Comparison of ENCODE assay signal across 14 cellular contexts in the genomic region with DNA sequence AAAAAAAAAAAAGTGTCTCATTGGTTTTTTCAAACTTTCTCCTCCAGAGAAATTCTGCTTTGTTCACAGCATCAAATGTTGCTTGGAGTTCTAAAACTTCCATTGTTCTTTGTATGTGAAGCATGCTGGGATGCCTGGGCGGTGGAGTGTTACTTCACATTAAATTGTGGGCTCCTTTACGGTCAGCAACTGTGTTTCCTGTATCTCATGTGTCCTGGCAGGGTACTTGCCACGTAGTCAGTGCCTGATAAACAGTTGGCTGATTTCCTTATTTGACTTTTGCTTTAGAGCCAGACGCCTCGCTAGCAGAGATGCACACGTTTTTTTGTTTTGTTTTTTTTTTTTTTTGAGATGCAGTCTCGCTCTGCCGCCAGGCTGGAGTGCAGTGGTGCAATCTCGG.
"Had no signal": no experiment of that assay in that cellular context is flagged by ENCODE, and none has a peak within 500 bp of the region (broad histone marks: within the 10 kb centered on the region; RNA-seq: fewer than 3 reads in every experiment).

No MANE protein-coding gene starts in this region.

- H3K27ac ChIP-seq: dorsolateral prefrontal cortex, esophagus muscularis mucosa, hepatocyte, parathyroid adenoma, prostate gland, right lobe of liver, testis, tibial nerve, upper lobe of right lung, vagina had no signal

- H3K4me3 ChIP-seq: dorsolateral prefrontal cortex, esophagus muscularis mucosa, hepatocyte, prostate gland, right lobe of liver, testis, tibial nerve, upper lobe of right lung, vagina had no signal

- H3K4me2 ChIP-seq: hepatocyte had no signal

- H3K4me1 ChIP-seq: esophagus muscularis mucosa, parathyroid adenoma, prostate gland, right lobe of liver, testis, tibial nerve, upper lobe of right lung, vagina had no signal

- DNase-seq: cortex of kidney; effector CD8-positive, alpha-beta T cell; kidney; left colon; upper lobe of right lung had no signal

- H3K9me3 ChIP-seq: esophagus muscularis mucosa, prostate gland, right lobe of liver, testis, tibial nerve, upper lobe of right lung, vagina had no signal

- H3K27me3 ChIP-seq: dorsolateral prefrontal cortex, hepatocyte, right lobe of liver, testis, tibial nerve, upper lobe of right lung, vagina had no signal

- H3K36me3 ChIP-seq: esophagus muscularis mucosa, prostate gland, right lobe of liver, tibial nerve, upper lobe of right lung, vagina had no signal

- H3K9ac ChIP-seq: parathyroid adenoma had no signal
